ENCODE assay signal across 18 cellular contexts in genomic region chr5:101123365-101123764, GRCh38.
DNase-seq lines count a peak whose midpoint lies in the region; ATAC-seq, FAIRE-seq and TF ChIP-seq lines count a peak whose summit lies in the region.
"Had no signal": no experiment of that assay in that cellular context is flagged by ENCODE, and none has a peak within 500 bp of the region (broad histone marks: within the 10 kb centered on the region; RNA-seq: fewer than 3 reads in every experiment).

No MANE protein-coding gene starts in this region.

- no peaks in the 10 kb centered on the region for H3K9me1 ChIP-seq in K562 (ENCODE audit: control insufficient read depth, insufficient read depth, low read length)

- H4K20me1 ChIP-seq in HepG2 (ENCODE audit: insufficient read depth, low read length) (no peaks in the 10 kb centered on the region), K562 (replicated peaks; ENCODE audit: control insufficient read depth, insufficient read depth, low read length) (no peaks in the 10 kb centered on the region)
- H4K20me1 ChIP-seq: BLaER1 treated with 17β-estradiol and CSF1 and Interleukin-3, amounts not matched to agents 10 nM and 100 nM had no signal

- H3K9me3 ChIP-seq in HepG2 (ENCODE audit: low read length) (peaks cover 37% of the 10 kb centered on the region), right lobe of liver (no peaks in the 10 kb centered on the region), K562 (replicated peaks; ENCODE audit: control insufficient read depth, insufficient read depth, low read depth, low read length) (no peaks in the 10 kb centered on the region)
- H3K9me3 ChIP-seq: Caco-2 had no signal

- no peak for TF ChIP-seq RAD21 in HepG2 (CRISPR knock-in tag; IDR thresholded peaks at IDR 0.05)
- no peak for TF ChIP-seq RAD21 in K562 (CRISPR knock-in tag; conservative IDR thresholded peaks at IDR 0.05 in 1 of 2, IDR thresholded peaks at IDR 0.05 in 1 of 2)

- H3K4me1 ChIP-seq in HepG2 (ENCODE audit: insufficient read depth, low read length) (no peaks in the 10 kb centered on the region), right lobe of liver (no peaks in the 10 kb centered on the region), K562 (replicated peaks in 1 of 2; ENCODE audit: control insufficient read depth in 2 of 2, insufficient read depth in 2 of 2, low read length in 2 of 2) (no peaks in the 10 kb centered on the region)
- H3K4me1 ChIP-seq: BLaER1 treated with 17β-estradiol and CSF1 and Interleukin-3, amounts not matched to agents 10 nM and 100 nM; Caco-2 had no signal

- H3K79me2 ChIP-seq in HepG2 (ENCODE audit: insufficient read depth, low read length) (no peaks in the 10 kb centered on the region), K562 (ENCODE audit: control insufficient read depth, insufficient read depth, low read length) (no peaks in the 10 kb centered on the region)

- POLR2A ChIA-PET in HepG2 (lab: Yijun Ruan, JAX) (no interaction called here), K562 (lab: Yijun Ruan, JAX) (no interaction called here)

- TF ChIP-seq EP300 in HepG2 (IDR thresholded peaks at IDR 0.05; ENCODE audit: low read depth in 2 of 2, low read length in 2 of 2) (no peak), HepG2 (CRISPR knock-in tag; IDR thresholded peaks at IDR 0.05; ENCODE audit: borderline replicate concordance) (no peak), K562 (IDR thresholded peaks at IDR 0.05; ENCODE audit: low read length) (no peak)

- H3K27ac ChIP-seq in HepG2 (ENCODE audit: extremely low read length, insufficient read depth, low read length) (no peak overlapping the region), right lobe of liver (no peak overlapping the region), K562 (ENCODE audit: extremely low read depth, low read depth, low read length) (no peak overlapping the region)
- H3K27ac ChIP-seq: 22Rv1; BLaER1 treated with 17β-estradiol and CSF1 and Interleukin-3, amounts not matched to agents 10 nM and 100 nM; C4-2B had no signal

- no peaks in the 10 kb centered on the region for H3K36me3 ChIP-seq in HepG2 (replicated peaks in 1 of 2; ENCODE audit: control insufficient read depth in 1 of 2, insufficient read depth in 2 of 2, low read length in 2 of 2)
- no peaks in the 10 kb centered on the region for H3K36me3 ChIP-seq in right lobe of liver
- H3K36me3 ChIP-seq in K562 (ENCODE audit: control insufficient read depth, insufficient read depth, low read length) = no peaks in the 10 kb centered on the region
- H3K36me3 ChIP-seq: BLaER1 treated with 17β-estradiol and CSF1 and Interleukin-3, amounts not matched to agents 10 nM and 100 nM had no signal

- intact Hi-C loops in HepG2 (cut with micrococcal nuclease; ENCODE audit: unreplicated experiment) (no loop called here), right lobe of liver (cut with DNase I) (no loop called here), K562 (cut with micrococcal nuclease) (no loop called here)

- CTCF ChIA-PET in HepG2 (lab: Yijun Ruan, JAX; ENCODE audit: low intra/inter-chr PET ratio, low total read pairs) (no interaction called here), K562 (lab: Yijun Ruan, JAX; ENCODE audit: low intra/inter-chr PET ratio) (no interaction called here)

- BruUV-seq in HepG2 (replicated peaks; lab: Mats Ljungman, UMichigan) (no TSS peak), K562 (replicated peaks; lab: Mats Ljungman, UMichigan) (no TSS peak)

- H3K4me2 ChIP-seq in HepG2 (ENCODE audit: low read depth, low read length) (no peak overlapping the region), K562 (ENCODE audit: insufficient read depth, low read length) (no peak overlapping the region)
- H3K4me2 ChIP-seq: BLaER1 treated with 17β-estradiol and CSF1 and Interleukin-3, amounts not matched to agents 10 nM and 100 nM had no signal

- TF ChIP-seq POLR2A in HepG2 (IDR thresholded peaks at IDR 0.05; ENCODE audit: insufficient read depth in 1 of 2, low read depth in 2 of 2, low read length in 2 of 2) (no peak), right lobe of liver (IDR thresholded peaks at IDR 0.05) (no peak), K562 (conservative IDR thresholded peaks at IDR 0.05) (no peak)

- 3% methylated on average over 2 of the region's 2 CpGs for WGBS in HepG2 (ENCODE audit: low lambda C conversion rate)
- WGBS in right lobe of liver (ENCODE audit: insufficient coverage, low coverage, low lambda C conversion rate, missing lambda C conversion rate) = 46% methylated on average over 2 of the region's 2 CpGs
- WGBS in K562 (ENCODE audit: insufficient coverage, low coverage, missing lambda C conversion rate) = 3% methylated on average over 2 of the region's 2 CpGs

- no peak overlapping the region for H3K9ac ChIP-seq in HepG2 (ENCODE audit: insufficient read depth, low read depth, low read length)
- H3K9ac ChIP-seq in K562 (ENCODE audit: insufficient read depth in 1 of 2, low read depth in 2 of 2, low read length in 2 of 2) = no peak overlapping the region
- H3K9ac ChIP-seq: BLaER1 treated with 17β-estradiol and CSF1 and Interleukin-3, amounts not matched to agents 10 nM and 100 nM had no signal

- in situ Hi-C loops in HepG2 (cut with HindIII; ENCODE audit: extremely low pct_ligation_motif_present, low pct_unique_long_range_greater_than_20kb) (no loop called here), K562 (cut with MboI) (no loop called here)

- H2AFZ ChIP-seq in HepG2 (ENCODE audit: low read length) (no peak overlapping the region), K562 (ENCODE audit: low read depth, low read length) (no peak overlapping the region)

- TF ChIP-seq CTCF in HepG2 (CRISPR knock-in tag; IDR thresholded peaks at IDR 0.05) (no peak), right lobe of liver (IDR thresholded peaks at IDR 0.05) (no peak), K562 (IDR thresholded peaks at IDR 0.05 in 2 of 3, conservative IDR thresholded peaks at IDR 0.05 in 1 of 3; ENCODE audit: insufficient read depth in 2 of 3, low read depth in 1 of 3, low read length in 3 of 3) (no peak)

- no peak for ATAC-seq in HepG2
- no peak for ATAC-seq in right lobe of liver
- ATAC-seq in K562 = no peak
- ATAC-seq: CD8-positive, alpha-beta T cell had no signal

- FAIRE-seq in HepG2 (lab: Jason Lieb, UNC) (no peak), K562 (lab: Jason Lieb, UNC) (no peak)
- FAIRE-seq: D721Med, GM12891, GM19239 had no signal

- H3K4me3 ChIP-seq in HepG2 (replicated peaks in 1 of 3; ENCODE audit: insufficient read depth in 1 of 3, low read depth in 2 of 3, low read length in 3 of 3) (no peak overlapping the region), right lobe of liver (no peak overlapping the region), K562 (no peak overlapping the region)
- H3K4me3 ChIP-seq: BLaER1 treated with 17β-estradiol and CSF1 and Interleukin-3, amounts not matched to agents 10 nM and 100 nM had no signal

- DNase-seq in HepG2 (ENCODE audit: low spot score) (no peak), right lobe of liver (no peak), K562 (ENCODE audit: extremely low read depth in 1 of 4, low spot score in 3 of 4) (no peak), NOMO-1 (lab: John Stamatoyannopoulos, UW; ENCODE audit: unreplicated experiment in 2 of 2) (no peak), 8988T (no peak)
- DNase-seq: AML-193; Caco-2; Calu3; CD4-positive, alpha-beta T cell; CD8-positive, alpha-beta T cell; DMS79 treated with DMSO at 0.1 percent for 48 hours; GF-D8 had no signal

- H3K27me3 ChIP-seq in HepG2 (ENCODE audit: control insufficient read depth in 1 of 2, insufficient read depth in 2 of 2, low read length in 2 of 2) (no peaks in the 10 kb centered on the region), right lobe of liver (no peaks in the 10 kb centered on the region), K562 (ENCODE audit: control insufficient read depth in 2 of 2, insufficient read depth in 2 of 2, low read length in 2 of 2) (no peaks in the 10 kb centered on the region)
- H3K27me3 ChIP-seq: BLaER1 treated with 17β-estradiol and CSF1 and Interleukin-3, amounts not matched to agents 10 nM and 100 nM had no signal

TF ChIP-seq in HepG2, 621 proteins besides CTCF, POLR2A, EP300 and RAD21 (continues in another document):
- no peak for TF ChIP-seq ZSCAN12 (CRISPR knock-in tag; IDR thresholded peaks at IDR 0.05)
- TF ChIP-seq MAFK (conservative IDR thresholded peaks at IDR 0.05 in 1 of 2, IDR thresholded peaks at IDR 0.05 in 1 of 2; ENCODE audit: low read length in 2 of 2) = peak; percentile 92 to 98
- TF ChIP-seq ZBTB34 (CRISPR knock-in tag; IDR thresholded peaks at IDR 0.05) = no peak
- TF ChIP-seq PHF21A (CRISPR knock-in tag; IDR thresholded peaks at IDR 0.05) = no peak
- no peak for TF ChIP-seq ZNF331 (CRISPR knock-in tag; IDR thresholded peaks at IDR 0.05)

TF ChIP-seq in K562, 482 proteins besides CTCF, POLR2A, EP300 and RAD21:
- peak; percentile 93 for TF ChIP-seq ZNF316 (IDR thresholded peaks at IDR 0.05)
- peak; percentile 88 for TF ChIP-seq MAFF (IDR thresholded peaks at IDR 0.05; ENCODE audit: low read length)
- TF ChIP-seq TFE3 (CRISPR knock-in tag; IDR thresholded peaks at IDR 0.05) = no peak
- TF ChIP-seq ZNF239 (CRISPR knock-in tag; IDR thresholded peaks at IDR 0.05) = no peak
- TF ChIP-seq MAFK (IDR thresholded peaks at IDR 0.05; ENCODE audit: low read length) = peak; percentile 94
- peak; percentile 78 for TF ChIP-seq MAFG (tag; conservative IDR thresholded peaks at IDR 0.05)
- TF ChIP-seq C11orf30 (IDR thresholded peaks at IDR 0.05; ENCODE audit: low read depth) = peak; percentile 78
TF ChIP-seq in K562: peak in this region for 5.

Comparison
In these comparisons a context has a peak if more than half of its experiments do, and no peak if none do; other contexts are left out.
1. Of the 241 proteins assayed by ChIP-seq in both HepG2 and K562: peak only in HepG2: none; only in K562: MAFG; in both: MAFF and MAFK; in neither: 238.